Comparison of ENCODE assay signal across 8 cellular contexts in genomic region chr15:88621789-88622604, GRCh38. TPM values are rescaled to one million over a fixed set of nuclear protein-coding genes. Genes with fewer than 3 reads are reported as not detected.
DNase-seq lines count a peak whose midpoint lies in the region; ATAC-seq and TF ChIP-seq lines count a peak whose summit lies in the region.

No MANE protein-coding gene starts in this region.

- CTCF ChIA-PET in OCI-LY7 (lab: Charles Lee; ENCODE audit: unreplicated experiment), result interaction anchor here (1.0 kb wide), 1 partner anchor 13 kb away, joined by 3 read pairs; no protein-coding TSS in a partner anchor

- H3K79me2 ChIP-seq in OCI-LY7 (ENCODE audit: insufficient read depth, low read depth, low read length), result peaks cover 58% of the 10 kb centered on the region

- in situ Hi-C loops in GM13976 (cut with MboI; ENCODE audit: low sequenced_read_pairs, unreplicated experiment), result loop anchor here (10.0 kb wide), 1 partner anchor 147 kb away; no protein-coding TSS in a partner anchor

- H3K4me2 ChIP-seq in OCI-LY7 (ENCODE audit: low read length), result peak overlapping the region; percentile 94

- peaks cover 35% of the 10 kb centered on the region for H4K20me1 ChIP-seq in OCI-LY7 (ENCODE audit: insufficient read depth, low read length)

- H3K27me3 ChIP-seq in iPS-18a (ENCODE audit: control insufficient read depth, insufficient read depth, low read length), result no peaks in the 10 kb centered on the region

- peaks cover 10 to 47% of the 10 kb centered on the region in 2 donors for H3K36me3 Mint-ChIP-seq in activated naive CD4-positive, alpha-beta T cell treated with anti-CD3 and anti-CD28 coated beads, Interleukin-2, amount 50 U/mL, for 72 hours

- H3K36me3 ChIP-seq in OCI-LY7 (ENCODE audit: insufficient read depth, low read length) (peaks cover 43% of the 10 kb centered on the region), iPS-18a (ENCODE audit: control insufficient read depth, low read depth, low read length) (peaks cover 18% of the 10 kb centered on the region)

- peak overlapping the region; percentile 65; the same call in 1 of the 2 replicates for H2AFZ ChIP-seq in OCI-LY7 (ENCODE audit: low read length)

- H3K4me1 ChIP-seq in OCI-LY7 (ENCODE audit: insufficient read depth, low read length, poor library complexity, severe bottlenecking) (peaks cover 45% of the 10 kb centered on the region), iPS-18a (ENCODE audit: control insufficient read depth, low read depth, low read length) (peaks cover 26% of the 10 kb centered on the region)

- H3K9me2 ChIP-seq in OCI-LY7 (ENCODE audit: insufficient read depth, low read length), result no peaks in the 10 kb centered on the region

- peak overlapping the region; percentile 87 for H3K9ac ChIP-seq in iPS-18a (ENCODE audit: low read length)

- no peaks in the 10 kb centered on the region for H3K9me3 Mint-ChIP-seq in activated naive CD4-positive, alpha-beta T cell treated with anti-CD3 and anti-CD28 coated beads, Interleukin-2, amount 50 U/mL, for 72 hours

- BruUV-seq in OCI-LY7 (replicated peaks; lab: Mats Ljungman, UMichigan), result TSS peak; percentile 74

- H3K9me3 ChIP-seq in OCI-LY7 (ENCODE audit: low read length) (no peaks in the 10 kb centered on the region), iPS-18a (ENCODE audit: control insufficient read depth, low read depth, low read length) (no peaks in the 10 kb centered on the region)

- peak overlapping the region; percentile 92 to 99 for H3K27ac Mint-ChIP-seq in activated naive CD4-positive, alpha-beta T cell treated with anti-CD3 and anti-CD28 coated beads, Interleukin-2, amount 50 U/mL, for 72 hours

- TF ChIP-seq CTCF in GM13976 (IDR thresholded peaks at IDR 0.05; ENCODE audit: borderline replicate concordance, control extremely low read depth, extremely low read depth, insufficient read depth, missing control alignments), result no peak
- no peak for TF ChIP-seq CTCF in OCI-LY7 (conservative IDR thresholded peaks at IDR 0.05; ENCODE audit: low read length)

- H3K27ac ChIP-seq in OCI-LY7 (ENCODE audit: low read depth, low read length, poor library complexity, severe bottlenecking), result peak overlapping the region; percentile 73
- peak overlapping the region; percentile 29 for H3K27ac ChIP-seq in iPS-18a (ENCODE audit: low read length)

- H3K4me3 ChIP-seq in OCI-LY7 (ENCODE audit: low read depth, low read length, poor library complexity, severe bottlenecking) (peak overlapping the region; percentile 99), iPS-18a (ENCODE audit: low read length) (peak overlapping the region; percentile 90)

- ATAC-seq in HG02571 (IDR thresholded peaks at IDR 0.05; ENCODE audit: unreplicated experiment), result peak; percentile 32
- ATAC-seq in activated naive CD4-positive, alpha-beta T cell treated with anti-CD3 and anti-CD28 coated beads, Interleukin-2, amount 50 U/mL, for 72 hours, result peak; percentile 26 to 34

- intact Hi-C loops in OCI-LY7 (cut with micrococcal nuclease; ENCODE audit: unreplicated experiment), result loop anchor here (2.0 to 10.0 kb wide), 6 partner anchors 75 to 463 kb away; partner anchors contain the start of genes ABHD2, DET1, MRPL46 and MRPS11

- POLR2A ChIA-PET in OCI-LY7 (lab: Charles Lee), result interaction anchor here (0.8 to 2.0 kb wide), 4 partner anchors 14 to 155 kb away, joined by 3 to 5 read pairs (median 4); partner anchors contain the start of genes ISG20, MRPL46 and MRPS11

- peak; percentile 68 for DNase-seq in GM13976 (ENCODE audit: low spot score)
- peak; percentile 65 for DNase-seq in OCI-LY7 (ENCODE audit: low spot score)
- DNase-seq in activated naive CD4-positive, alpha-beta T cell treated with anti-CD3 and anti-CD28 coated beads, Interleukin-2, amount 50 U/mL, for 72 hours (ENCODE audit: low spot score in 2 of 2), result peak; percentile 47 to 71
- DNase-seq in stimulated activated CD4-positive, alpha-beta T cell treated with anti-CD3 and anti-CD28 coated beads, Interleukin-1b, Interleukin-23, amount 100 ng/mL, for 48 hours, result peak; percentile 66
- no peak for DNase-seq in SHP77 (lab: John Stamatoyannopoulos, UW)
- DNase-seq in HPDE6-E6E7 (ENCODE audit: extremely low spot score), result no peak

RNA-seq across cellular contexts. Expression of gene AEN, which starts 0.9 kb away (rescaled TPM):
- total RNA-seq in OCI-LY7 (2014; rRNA removed; shearing (Covaris generic)), result 55.9 and 66.6 TPM in 2 replicates
- total RNA-seq in OCI-LY7 (2022), result 41.7 and 43.1 TPM in 2 replicates
- total RNA-seq in activated naive CD4-positive, alpha-beta T cell treated with anti-CD3 and anti-CD28 coated beads, Interleukin-2, amount 50 U/mL, for 72 hours, result 100 to 1,000 TPM in 1 of 2 donors, 10 to 100 TPM in 1; 24.2 to 122 TPM

RNA-seq across cellular contexts. Expression of gene ISG20, which starts 16.8 kb away (rescaled TPM):
- total RNA-seq in OCI-LY7 (2014; rRNA removed; shearing (Covaris generic)), result 345 and 502 TPM in 2 replicates
- 244 and 310 TPM in 2 replicates for total RNA-seq in OCI-LY7 (2022)
- total RNA-seq in activated naive CD4-positive, alpha-beta T cell treated with anti-CD3 and anti-CD28 coated beads, Interleukin-2, amount 50 U/mL, for 72 hours, result 100 to 1,000 TPM in 1 of 2 donors, 10 to 100 TPM in 1; 53.9 to 118 TPM

Comparison
In these comparisons a context has a peak if more than half of its experiments do, and no peak if none do; other contexts are left out.
1. DNase-seq: peak in GM13976 (single experiment), OCI-LY7 (single experiment), activated naive CD4-positive, alpha-beta T cell treated with anti-CD3 and anti-CD28 coated beads, Interleukin-2, amount 50 U/mL, for 72 hours (2 of 2) and stimulated activated CD4-positive, alpha-beta T cell treated with anti-CD3 and anti-CD28 coated beads, Interleukin-1b, Interleukin-23, amount 100 ng/mL, for 48 hours (single experiment); none in SHP77 (0 of 2) and HPDE6-E6E7 (single experiment).